ENCODE assay signal across 8 cellular contexts in genomic region chr6:45421700-45422540, GRCh38. TPM values are rescaled to one million over a fixed set of nuclear protein-coding genes. Genes with fewer than 3 reads are reported as not detected.
DNase-seq lines count a peak whose midpoint lies in the region; ATAC-seq and TF ChIP-seq lines count a peak whose summit lies in the region.

No MANE protein-coding gene starts in this region.

- peak; percentile 53 for DNase-seq in AG09319 (ENCODE audit: extremely low read depth, low read depth)
- DNase-seq in H7 = peak; percentile 75
- peak; percentile 63 to 80 (median 71) for DNase-seq in Peyer's patch
- peak; percentile 39 for DNase-seq in activated gamma-delta T cell treated with Interleukin-2 at 50 U/mL for 16 hours
- peak in 1 of 2 donors; percentile 58 for DNase-seq in foreskin keratinocyte
- peak; percentile 69 for DNase-seq in nephron progenitor cell
- DNase-seq in thoracic aorta (ENCODE audit: low spot score) = peak; percentile 8

- H3K4me1 ChIP-seq in Peyer's patch (peaks cover 0 to 26% (median 6%) of the 10 kb centered on the region in 4 donors), foreskin keratinocyte (peaks cover 6% of the 10 kb centered on the region), thoracic aorta (ENCODE audit: control insufficient read depth in 1 of 2, low read depth in 2 of 2) (peaks cover 6 to 30% of the 10 kb centered on the region in 2 donors)

- H3K27ac ChIP-seq in Peyer's patch = peak overlapping the region; percentile 84 to 92 (median 86)
- peak overlapping the region; percentile 54 for H3K27ac ChIP-seq in foreskin keratinocyte
- H3K27ac ChIP-seq in thoracic aorta = no peak overlapping the region

- H3K27me3 ChIP-seq in H7 (ENCODE audit: control insufficient read depth, insufficient read depth, low read length) = peaks cover 71% of the 10 kb centered on the region
- peaks cover 0 to 26% of the 10 kb centered on the region in 2 donors for H3K27me3 ChIP-seq in Peyer's patch
- H3K27me3 ChIP-seq in foreskin keratinocyte = no peaks in the 10 kb centered on the region
- H3K27me3 ChIP-seq in thoracic aorta (replicated peaks; ENCODE audit: insufficient read depth) = peaks cover 20% of the 10 kb centered on the region

- peak; percentile 61 for ATAC-seq in foreskin keratinocyte
- ATAC-seq in thoracic aorta (ENCODE audit: insufficient number of reproducible peaks, low FRiP score, low read depth) = peak; percentile 30
- ATAC-seq in HG03342 (IDR thresholded peaks at IDR 0.05; ENCODE audit: unreplicated experiment) = no peak

- peaks cover 38% of the 10 kb centered on the region for H3K4me1 Mint-ChIP-seq in nephron progenitor cell

- no peaks in the 10 kb centered on the region for H3K9me3 ChIP-seq in Peyer's patch
- H3K9me3 ChIP-seq in thoracic aorta = no peaks in the 10 kb centered on the region

- no peaks in the 10 kb centered on the region for H3K36me3 ChIP-seq in H7 (replicated peaks; ENCODE audit: control insufficient read depth, insufficient read depth, low read length)
- no peaks in the 10 kb centered on the region for H3K36me3 ChIP-seq in Peyer's patch
- H3K36me3 ChIP-seq in thoracic aorta = no peaks in the 10 kb centered on the region

- peak overlapping the region; percentile 95 for H3K4me3 Mint-ChIP-seq in nephron progenitor cell

- peak overlapping the region; percentile 82 for H3K27ac Mint-ChIP-seq in nephron progenitor cell

- no peak for TF ChIP-seq POLR2A in Peyer's patch (IDR thresholded peaks at IDR 0.05)

- H3K4me3 ChIP-seq in H7 (ENCODE audit: insufficient read depth, low read depth, low read length) (peak overlapping the region; percentile 70), Peyer's patch (peak overlapping the region; percentile 60 to 81 (median 62)), thoracic aorta (peak overlapping the region; percentile 74)

- H3K27me3 Mint-ChIP-seq in nephron progenitor cell (ENCODE audit: low read depth, poor library complexity) = peaks cover 88% of the 10 kb centered on the region

- peak; percentile 58 for TF ChIP-seq CTCF in AG09319 (IDR thresholded peaks at IDR 0.05; ENCODE audit: low read depth, low read length)
- TF ChIP-seq CTCF in Peyer's patch (IDR thresholded peaks at IDR 0.05) = peak in 1 of 6 experiments; percentile 1
- peak; percentile 56 for TF ChIP-seq CTCF in foreskin keratinocyte (conservative IDR thresholded peaks at IDR 0.05)
- TF ChIP-seq CTCF in nephron progenitor cell (IDR thresholded peaks at IDR 0.05) = no peak
- TF ChIP-seq CTCF in thoracic aorta (IDR thresholded peaks at IDR 0.05) = no peak

- no peaks in the 10 kb centered on the region for H3K36me3 Mint-ChIP-seq in nephron progenitor cell (ENCODE audit: low read depth)

- no peaks in the 10 kb centered on the region for H3K9me3 Mint-ChIP-seq in nephron progenitor cell

RNA-seq across cellular contexts. Expression of gene SUPT3H, which starts 44.2 kb away (rescaled TPM):
- 9.2 and 13.3 TPM in 2 replicates for total RNA-seq in H7 (2014; rRNA removed; shearing (Covaris generic))
- total RNA-seq in Peyer's patch (10 to 100 TPM in 1 of 4 donors, 1 to 10 TPM in 3; 2.0 to 17.3 (median 2.7) TPM), foreskin keratinocyte (5.0 and 6.9 TPM in 2 replicates), thoracic aorta (1 to 10 TPM; 5.3 to 6.6 TPM)
- 9.0 and 10.7 TPM in 2 replicates for polyA plus RNA-seq in foreskin keratinocyte

Comparison
In these comparisons a context has a peak if more than half of its experiments do, and no peak if none do; other contexts are left out.
1. CTCF ChIP-seq: peak in AG09319 (single experiment) and foreskin keratinocyte (single experiment); none in nephron progenitor cell (single experiment) and thoracic aorta (single experiment).
2. H3K27ac ChIP-seq: peak in Peyer's patch (4 of 4) and foreskin keratinocyte (single experiment); none in thoracic aorta (0 of 2).
3. Peak in every context shown above with its lines, with median percentiles within 50 percentile points of each other: H3K4me3 ChIP-seq.